ENCODE assay signal across 2 cellular contexts in genomic region chrX:44748014-44748413, GRCh38.
TF ChIP-seq lines count a peak whose summit lies in the region.

No MANE protein-coding gene starts in this region.

TF ChIP-seq in SK-N-SH, 30 proteins besides CTCF, POLR2A, EP300 and RAD21 (continued from another document):
- TF ChIP-seq, protein P1, sequence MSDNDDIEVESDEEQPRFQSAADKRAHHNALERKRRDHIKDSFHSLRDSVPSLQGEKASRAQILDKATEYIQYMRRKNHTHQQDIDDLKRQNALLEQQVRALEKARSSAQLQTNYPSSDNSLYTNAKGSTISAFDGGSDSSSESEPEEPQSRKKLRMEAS (IDR thresholded peaks at IDR 0.05; ENCODE audit: low read depth): no peak
- TF ChIP-seq RCOR1 (IDR thresholded peaks at IDR 0.05; ENCODE audit: low read length) (no peak), NRF1 (IDR thresholded peaks at IDR 0.05; ENCODE audit: low read depth, low read length) (no peak), SMC3 (IDR thresholded peaks at IDR 0.05; ENCODE audit: low read depth, low read length) (no peak), TCF12 (IDR thresholded peaks at IDR 0.05) (no peak), NFIC (IDR thresholded peaks at IDR 0.05; ENCODE audit: borderline replicate concordance) (no peak), POLR2AphosphoS5 (IDR thresholded peaks at IDR 0.05; ENCODE audit: low read depth, low read length) (no peak), EZH2phosphoT487 (IDR thresholded peaks at IDR 0.05; ENCODE audit: borderline replicate concordance, low read depth) (no peak), FOXM1 (IDR thresholded peaks at IDR 0.05; ENCODE audit: low read depth) (no peak)
- TF ChIP-seq, protein P2, sequence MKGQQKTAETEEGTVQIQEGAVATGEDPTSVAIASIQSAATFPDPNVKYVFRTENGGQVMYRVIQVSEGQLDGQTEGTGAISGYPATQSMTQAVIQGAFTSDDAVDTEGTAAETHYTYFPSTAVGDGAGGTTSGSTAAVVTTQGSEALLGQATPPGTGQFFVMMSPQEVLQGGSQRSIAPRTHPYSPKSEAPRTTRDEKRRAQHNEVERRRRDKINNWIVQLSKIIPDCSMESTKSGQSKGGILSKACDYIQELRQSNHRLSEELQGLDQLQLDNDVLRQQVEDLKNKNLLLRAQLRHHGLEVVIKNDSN (IDR thresholded peaks at IDR 0.05; ENCODE audit: borderline replicate concordance, low read depth): no peak

TF ChIP-seq in SK-N-SH treated with all-trans-retinoic acid at 6 μM for 48 hours, 23 proteins besides CTCF, POLR2A, EP300 and RAD21 (continued from another document):
- TF ChIP-seq, protein P3, sequence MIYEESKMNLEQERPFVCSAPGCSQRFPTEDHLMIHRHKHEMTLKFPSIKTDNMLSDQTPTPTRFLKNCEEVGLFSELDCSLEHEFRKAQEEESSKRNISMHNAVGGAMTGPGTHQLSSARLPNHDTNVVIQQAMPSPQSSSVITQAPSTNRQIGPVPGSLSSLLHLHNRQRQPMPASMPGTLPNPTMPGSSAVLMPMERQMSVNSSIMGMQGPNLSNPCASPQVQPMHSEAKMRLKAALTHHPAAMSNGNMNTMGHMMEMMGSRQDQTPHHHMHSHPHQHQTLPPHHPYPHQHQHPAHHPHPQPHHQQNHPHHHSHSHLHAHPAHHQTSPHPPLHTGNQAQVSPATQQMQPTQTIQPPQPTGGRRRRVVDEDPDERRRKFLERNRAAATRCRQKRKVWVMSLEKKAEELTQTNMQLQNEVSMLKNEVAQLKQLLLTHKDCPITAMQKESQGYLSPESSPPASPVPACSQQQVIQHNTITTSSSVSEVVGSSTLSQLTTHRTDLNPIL (CRISPR knock-in tag; IDR thresholded peaks at IDR 0.05; ENCODE audit: low read depth): no peak
- no peak for TF ChIP-seq ZC3H10 (CRISPR knock-in tag; IDR thresholded peaks at IDR 0.05)
